In genomic region chr7:45112648-45113047, GRCh38 we compare ENCODE assay signal across 1 cellular context.
TF ChIP-seq lines count a peak whose summit lies in the region.

No MANE protein-coding gene starts in this region.

TF ChIP-seq in HCT116, 20 proteins besides CTCF, POLR2A, EP300 and RAD21:
- TF ChIP-seq REST (IDR thresholded peaks at IDR 0.05; ENCODE audit: low read depth): no peak
- no peak for TF ChIP-seq EZH2phosphoT487 (IDR thresholded peaks at IDR 0.05; ENCODE audit: borderline replicate concordance)
